14 cellular contexts compared by ENCODE assay signal in genomic region chr18:62445386-62445917, GRCh38.
DNase-seq lines count a peak whose midpoint lies in the region; ATAC-seq, FAIRE-seq and TF ChIP-seq lines count a peak whose summit lies in the region.
"Had no signal": no experiment of that assay in that cellular context is flagged by ENCODE, and none has a peak within 500 bp of the region (broad histone marks: within the 10 kb centered on the region; RNA-seq: fewer than 3 reads in every experiment).

No MANE protein-coding gene starts in this region.

- H3K9me3 Mint-ChIP-seq in activated CD4-positive, alpha-beta memory T cell treated with anti-CD3 and anti-CD28 coated beads for 36 hours: no peaks in the 10 kb centered on the region
- H3K9me3 Mint-ChIP-seq in activated CD4-positive, alpha-beta memory T cell treated with anti-CD3 and anti-CD28 coated beads, Interleukin-2, amount 10 ng/mL, durations not matched to agents 7 days and 5 days: no peaks in the 10 kb centered on the region
- H3K9me3 Mint-ChIP-seq: stimulated activated naive CD8-positive, alpha-beta T cell treated with anti-CD3 and anti-CD28 coated beads, Interleukin-15, Interleukin-2, amounts not matched to agents 100 ng/mL and 50 ng/mL, for 24 hours had no signal

- no peaks in the 10 kb centered on the region for H3K9me3 ChIP-seq in body of pancreas
- H3K9me3 ChIP-seq: neutrophil, Peyer's patch had no signal

- TF ChIP-seq POLR2A in body of pancreas (IDR thresholded peaks at IDR 0.05): no peak

- peaks cover 7% of the 10 kb centered on the region for H3K27me3 Mint-ChIP-seq in activated CD4-positive, alpha-beta memory T cell treated with anti-CD3 and anti-CD28 coated beads for 36 hours
- H3K27me3 Mint-ChIP-seq in activated CD4-positive, alpha-beta memory T cell treated with anti-CD3 and anti-CD28 coated beads, Interleukin-2, amount 10 ng/mL, durations not matched to agents 7 days and 5 days: no peaks in the 10 kb centered on the region
- H3K27me3 Mint-ChIP-seq: stimulated activated naive CD8-positive, alpha-beta T cell treated with anti-CD3 and anti-CD28 coated beads, Interleukin-15, Interleukin-2, amounts not matched to agents 100 ng/mL and 50 ng/mL, for 24 hours had no signal

- ATAC-seq in GM21423 (IDR thresholded peaks at IDR 0.05; ENCODE audit: unreplicated experiment) (peak; percentile 58), body of pancreas (no peak)

- H3K27ac Mint-ChIP-seq in activated CD4-positive, alpha-beta memory T cell treated with anti-CD3 and anti-CD28 coated beads for 36 hours: no peak overlapping the region
- no peak overlapping the region for H3K27ac Mint-ChIP-seq in activated CD4-positive, alpha-beta memory T cell treated with anti-CD3 and anti-CD28 coated beads, Interleukin-2, amount 10 ng/mL, durations not matched to agents 7 days and 5 days
- H3K27ac Mint-ChIP-seq: stimulated activated naive CD8-positive, alpha-beta T cell treated with anti-CD3 and anti-CD28 coated beads, Interleukin-15, Interleukin-2, amounts not matched to agents 100 ng/mL and 50 ng/mL, for 24 hours had no signal

- H3K36me3 ChIP-seq in body of pancreas (replicated peaks in 1 of 2; ENCODE audit: insufficient read depth in 1 of 2, low read depth in 2 of 2): no peaks in the 10 kb centered on the region
- H3K36me3 ChIP-seq: HAP-1, neutrophil, Peyer's patch had no signal

- peaks cover 10% of the 10 kb centered on the region for H3K4me1 Mint-ChIP-seq in activated CD4-positive, alpha-beta memory T cell treated with anti-CD3 and anti-CD28 coated beads for 36 hours (ENCODE audit: low read depth)
- peaks cover 4% of the 10 kb centered on the region for H3K4me1 Mint-ChIP-seq in activated CD4-positive, alpha-beta memory T cell treated with anti-CD3 and anti-CD28 coated beads, Interleukin-2, amount 10 ng/mL, durations not matched to agents 7 days and 5 days

- intact Hi-C loops in activated CD4-positive, alpha-beta memory T cell treated with anti-CD3 and anti-CD28 coated beads for 36 hours (cut with micrococcal nuclease): loop anchor here (2.0 to 5.0 kb wide), 2 partner anchors 21 to 82 kb away; no protein-coding TSS in a partner anchor
- intact Hi-C loops in body of pancreas (cut with DNase I): no loop called here

- no peak for FAIRE-seq in RCC 7860 (lab: Jason Lieb, UNC)

- WGBS in body of pancreas, 2 donors: 68 to 74% methylated on average over 4 of the region's 4 CpGs

- POLR2A ChIA-PET in activated CD4-positive, alpha-beta memory T cell treated with anti-CD3 and anti-CD28 coated beads for 36 hours (lab: Charles Lee): interaction anchor here (1.0 to 1.4 kb wide), 3 partner anchors 61 to 141 kb away, joined by 3 to 6 read pairs (median 5); partner anchors contain the start of gene ZCCHC2
- POLR2A ChIA-PET in activated CD4-positive, alpha-beta memory T cell treated with anti-CD3 and anti-CD28 coated beads, Interleukin-2, amount 10 ng/mL, durations not matched to agents 7 days and 5 days (lab: Charles Lee): no interaction called here

- TF ChIP-seq CTCF in epithelial cell of esophagus (IDR thresholded peaks at IDR 0.05; ENCODE audit: insufficient read depth, low read depth, low read length, missing control alignments) (no peak), body of pancreas (IDR thresholded peaks at IDR 0.05) (no peak)

- no peak overlapping the region for H3K4me3 Mint-ChIP-seq in activated CD4-positive, alpha-beta memory T cell treated with anti-CD3 and anti-CD28 coated beads for 36 hours
- H3K4me3 Mint-ChIP-seq in activated CD4-positive, alpha-beta memory T cell treated with anti-CD3 and anti-CD28 coated beads, Interleukin-2, amount 10 ng/mL, durations not matched to agents 7 days and 5 days: no peak overlapping the region
- H3K4me3 Mint-ChIP-seq: stimulated activated naive CD8-positive, alpha-beta T cell treated with anti-CD3 and anti-CD28 coated beads, Interleukin-15, Interleukin-2, amounts not matched to agents 100 ng/mL and 50 ng/mL, for 24 hours had no signal

- peak; percentile 42 for DNase-seq in activated CD4-positive, alpha-beta memory T cell treated with anti-CD3 and anti-CD28 coated beads for 36 hours
- DNase-seq in activated CD4-positive, alpha-beta memory T cell treated with anti-CD3 and anti-CD28 coated beads, Interleukin-2, amount 10 ng/mL, durations not matched to agents 7 days and 5 days: no peak
- DNase-seq in M059J (ENCODE audit: low read depth) (peak; percentile 50), epithelial cell of esophagus (ENCODE audit: low read depth) (peak; percentile 91), RCC 7860 (ENCODE audit: low spot score) (no peak), NOMO-1 treated with DMSO at 0.1 percent for 48 hours (lab: John Stamatoyannopoulos, UW; ENCODE audit: unreplicated experiment) (no peak), body of pancreas (no peak)
- DNase-seq: activated gamma-delta T cell treated with Interleukin-2 at 50 U/mL for 16 hours, foreskin fibroblast, Peyer's patch had no signal

- peaks cover 5% of the 10 kb centered on the region for H3K4me1 ChIP-seq in body of pancreas
- H3K4me1 ChIP-seq: HAP-1, Peyer's patch had no signal

- CTCF ChIA-PET in activated CD4-positive, alpha-beta memory T cell treated with anti-CD3 and anti-CD28 coated beads for 36 hours (lab: Charles Lee): interaction anchor here (0.7 to 2.2 kb wide), 4 partner anchors 20 to 138 kb away, joined by 3 to 11 read pairs (median 6); no protein-coding TSS in a partner anchor
- CTCF ChIA-PET in activated CD4-positive, alpha-beta memory T cell treated with anti-CD3 and anti-CD28 coated beads, Interleukin-2, amount 10 ng/mL, durations not matched to agents 7 days and 5 days (lab: Charles Lee): interaction anchor here (1.2 kb wide), 1 partner anchor 20 kb away, joined by 3 read pairs; no protein-coding TSS in a partner anchor

- H3K4me3 ChIP-seq in epithelial cell of esophagus (ENCODE audit: low read length) (no peak overlapping the region), body of pancreas (no peak overlapping the region)
- H3K4me3 ChIP-seq: HAP-1, Peyer's patch had no signal

- no peak overlapping the region for H3K27ac ChIP-seq in body of pancreas
- H3K27ac ChIP-seq: neutrophil, Peyer's patch had no signal

- H3K36me3 Mint-ChIP-seq in activated CD4-positive, alpha-beta memory T cell treated with anti-CD3 and anti-CD28 coated beads for 36 hours: no peaks in the 10 kb centered on the region
- H3K36me3 Mint-ChIP-seq in activated CD4-positive, alpha-beta memory T cell treated with anti-CD3 and anti-CD28 coated beads, Interleukin-2, amount 10 ng/mL, durations not matched to agents 7 days and 5 days (ENCODE audit: low read depth): no peaks in the 10 kb centered on the region

- H3K27me3 ChIP-seq in body of pancreas: no peaks in the 10 kb centered on the region
- H3K27me3 ChIP-seq: neutrophil, Peyer's patch had no signal

Comparison
In these comparisons a context has a peak if more than half of its experiments do, and no peak if none do; other contexts are left out.
1. DNase-seq: peak in activated CD4-positive, alpha-beta memory T cell treated with anti-CD3 and anti-CD28 coated beads for 36 hours (single experiment), M059J (single experiment) and epithelial cell of esophagus (single experiment); none in activated CD4-positive, alpha-beta memory T cell treated with anti-CD3 and anti-CD28 coated beads, Interleukin-2, amount 10 ng/mL, durations not matched to agents 7 days and 5 days (single experiment), RCC 7860 (single experiment), NOMO-1 treated with DMSO at 0.1 percent for 48 hours (single experiment) and body of pancreas (0 of 4).